Comparison of ENCODE assay signal across 30 cellular contexts in genomic region chr7:135372222-135372621, GRCh38.
"Had no signal": no experiment of that assay in that cellular context is flagged by ENCODE, and none has a peak within 500 bp of the region (broad histone marks: within the 10 kb centered on the region; RNA-seq: fewer than 3 reads in every experiment).

No MANE protein-coding gene starts in this region.

- H3K4me1 ChIP-seq: heart right ventricle, neural progenitor cell, parathyroid adenoma, suprapubic skin, upper lobe of right lung, uterus had no signal

- ATAC-seq: effector memory CD8-positive, alpha-beta T cell; heart right ventricle; left cardiac atrium; left ventricle myocardium superior; naive thymus-derived CD4-positive, alpha-beta T cell; sciatic nerve; stimulated activated naive CD8-positive, alpha-beta T cell treated with anti-CD3 and anti-CD28 coated beads, Interleukin-15, amount 100 ng/mL, for 72 hours; upper lobe of right lung had no signal

- H3K9me3 Mint-ChIP-seq: effector memory CD8-positive, alpha-beta T cell; memory B cell; mesothelial cell of epicardium; naive thymus-derived CD4-positive, alpha-beta T cell; nephron; neural progenitor cell; stimulated activated naive CD8-positive, alpha-beta T cell treated with anti-CD3 and anti-CD28 coated beads, Interleukin-15, amount 100 ng/mL, for 72 hours had no signal

- H3K27me3 Mint-ChIP-seq: effector memory CD8-positive, alpha-beta T cell; memory B cell; naive thymus-derived CD4-positive, alpha-beta T cell; progenitor cell of endocrine pancreas; stimulated activated naive CD8-positive, alpha-beta T cell treated with anti-CD3 and anti-CD28 coated beads, Interleukin-15, amount 100 ng/mL, for 72 hours had no signal

- H3K9ac ChIP-seq: neural progenitor cell, parathyroid adenoma had no signal

- H3K9me3 ChIP-seq: esophagus squamous epithelium, heart right ventricle, suprapubic skin, transverse colon, upper lobe of right lung, uterus had no signal

- H3K4me1 Mint-ChIP-seq: memory B cell, neural progenitor cell had no signal

- H3K4me3 Mint-ChIP-seq: effector memory CD8-positive, alpha-beta T cell; memory B cell; mesothelial cell of epicardium; naive thymus-derived CD4-positive, alpha-beta T cell; nephron; neural progenitor cell; stimulated activated naive CD8-positive, alpha-beta T cell treated with anti-CD3 and anti-CD28 coated beads, Interleukin-15, amount 100 ng/mL, for 72 hours had no signal

- H3K36me3 ChIP-seq: esophagus squamous epithelium, heart right ventricle, neural progenitor cell, transverse colon, upper lobe of right lung, uterus had no signal

- H3K4me3 ChIP-seq: esophagus squamous epithelium, heart right ventricle, lung, neural progenitor cell, smooth muscle cell, suprapubic skin, transverse colon, upper lobe of right lung, uterus had no signal

- H3K27ac Mint-ChIP-seq: effector memory CD8-positive, alpha-beta T cell; memory B cell; mesothelial cell of epicardium; naive thymus-derived CD4-positive, alpha-beta T cell; nephron; neural progenitor cell; progenitor cell of endocrine pancreas had no signal

- H3K27ac ChIP-seq: esophagus squamous epithelium, heart right ventricle, neural progenitor cell, parathyroid adenoma, suprapubic skin, transverse colon, upper lobe of right lung, uterus had no signal

- H3K27me3 ChIP-seq: esophagus squamous epithelium, heart right ventricle, neural progenitor cell, suprapubic skin, transverse colon, upper lobe of right lung, uterus had no signal

- DNase-seq: cortex of kidney; effector memory CD8-positive, alpha-beta T cell; erythroblast; esophagus squamous epithelium; foreskin melanocyte; glutamatergic neuron; heart right ventricle; hippocampal formation; left cardiac atrium; left ventricle myocardium superior; naive thymus-derived CD4-positive, alpha-beta T cell; stimulated activated CD4-positive, alpha-beta T cell treated with anti-CD3 and anti-CD28 coated beads, Interleukin-12 subunit alpha, Interleukin-12 subunit beta, amount 100 ng/mL, for 4 hours; stimulated activated CD4-positive, alpha-beta T cell treated with anti-CD3 and anti-CD28 coated beads, Interleukin-1b, Interleukin-23, amount 100 ng/mL, for 48 hours; stimulated activated CD4-positive, alpha-beta T cell treated with anti-CD3 and anti-CD28 coated beads, Interleukin-4, amount 100 ng/mL, for 1 hour; stimulated activated CD8-positive, alpha-beta memory T cell treated with anti-CD3 and anti-CD28 coated beads, Interleukin-4, amount 100 ng/mL, for 48 hours; stimulated activated naive CD4-positive, alpha-beta T cell; stimulated activated naive CD8-positive, alpha-beta T cell treated with anti-CD3 and anti-CD28 coated beads, Interleukin-15, amount 100 ng/mL, for 72 hours; transverse colon; upper lobe of right lung; uterus had no signal
